ENCODE assay signal across 25 cellular contexts in the genomic region with DNA sequence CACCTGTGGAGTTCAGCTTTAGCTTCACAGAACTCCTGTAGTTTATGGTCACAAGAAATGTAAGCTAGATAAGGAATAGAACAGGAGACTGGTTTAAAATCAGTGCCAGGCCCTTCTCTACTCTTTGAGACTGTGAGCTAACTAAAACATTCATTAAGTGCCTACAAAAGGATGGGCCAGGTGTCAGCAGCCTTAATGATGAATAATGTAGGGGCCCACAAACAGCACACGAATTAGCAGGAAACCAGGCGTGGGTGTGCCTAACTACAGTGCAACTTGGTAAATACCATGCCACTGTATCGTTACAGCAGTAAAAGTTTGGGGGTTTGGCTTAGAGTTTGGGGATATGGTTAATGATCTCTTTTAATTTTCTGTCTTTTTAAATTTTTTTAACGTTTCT. TPM values are rescaled to one million over a fixed set of nuclear protein-coding genes. Genes with fewer than 3 reads are reported as not detected.
DNase-seq lines count a peak whose midpoint lies in the region; ATAC-seq, FAIRE-seq and TF ChIP-seq lines count a peak whose summit lies in the region.
"Had no signal": no experiment of that assay in that cellular context is flagged by ENCODE, and none has a peak within 500 bp of the region (broad histone marks: within the 10 kb centered on the region; RNA-seq: fewer than 3 reads in every experiment).

No MANE protein-coding gene starts in this region.

- ATAC-seq in right cardiac atrium, result no peak
- ATAC-seq in pancreas, result peak in 3 of 4 donors; percentile 11 to 17 (median 16)
- ATAC-seq in GM21528 (IDR thresholded peaks at IDR 0.05; ENCODE audit: low FRiP score, unreplicated experiment), result no peak
- ATAC-seq: activated CD8-positive, alpha-beta T cell treated with anti-CD3 and anti-CD28 coated beads for 36 hours; stimulated activated memory B cell treated with anti-CD40 and anti-IgM and Interleukin-4, amounts not matched to agents 10 μg/mL and 1 μg/mL and 100 μg/mL, for 72 hours had no signal

- H3K4me3 ChIP-seq in right cardiac atrium (ENCODE audit: low read length), result no peak overlapping the region
- H3K4me3 ChIP-seq in pancreas, result no peak overlapping the region
- H3K4me3 ChIP-seq in endodermal cell (ENCODE audit: low read length), result no peak overlapping the region
- H3K4me3 ChIP-seq: sigmoid colon had no signal

- H3K9ac ChIP-seq in endodermal cell (ENCODE audit: extremely low read depth, low read length, poor library complexity, severe bottlenecking), result no peak overlapping the region

- no peaks in the 10 kb centered on the region for H3K27me3 ChIP-seq in right cardiac atrium (ENCODE audit: control insufficient read depth, insufficient read depth)
- H3K27me3 ChIP-seq in pancreas, result no peaks in the 10 kb centered on the region
- no peaks in the 10 kb centered on the region for H3K27me3 ChIP-seq in endodermal cell (ENCODE audit: control insufficient read depth, insufficient read depth, low read length, poor library complexity, severe bottlenecking)
- H3K27me3 ChIP-seq: sigmoid colon had no signal

- H3K27ac Mint-ChIP-seq in endodermal cell, result no peak overlapping the region
- H3K27ac Mint-ChIP-seq: activated CD8-positive, alpha-beta T cell treated with anti-CD3 and anti-CD28 coated beads for 36 hours; activated naive CD4-positive, alpha-beta T cell treated with anti-CD3 and anti-CD28 coated beads, Interleukin-2, amount 50 U/mL, for 24 hours; activated T-helper 2 cell treated with anti-CD3 and anti-CD28 coated beads, Interferon-gamma antibody, Interleukin-2, Interleukin-4, amounts not matched to agents 10 μg/mL and 5 μg/mL and 100 μg/mL, durations not matched to agents 14 hours and 24 hours and 36 hours; CD4-positive, CD25-positive, alpha-beta regulatory T cell; dendritic cell treated with granulocyte-macrophage colony-stimulating factor and Interleukin-4, amounts not matched to agents 40 ng/mL and 50 ng/mL, for 4 days; stimulated activated memory B cell treated with anti-CD40 and anti-IgM and Interleukin-4, amounts not matched to agents 10 μg/mL and 1 μg/mL and 100 μg/mL, for 72 hours; T-helper 1 cell treated with Interleukin-12 subunit alpha and Interleukin-12 subunit beta and Interleukin-4 antibody, amounts not matched to agents 30 μg/mL and 1 μg/mL, for 36 hours had no signal

- no peak for FAIRE-seq in pancreas (lab: Jason Lieb, UNC)
- FAIRE-seq: D721Med, TTC549, urothelium cell line had no signal

- TF ChIP-seq CTCF in pancreas (IDR thresholded peaks at IDR 0.05) (no peak), endodermal cell (conservative IDR thresholded peaks at IDR 0.05) (no peak)

- H3K27ac ChIP-seq in right cardiac atrium (ENCODE audit: low read length) (peak overlapping the region; percentile 39), pancreas (peak overlapping the region; percentile 14 to 71 (median 43)), endodermal cell (ENCODE audit: low read depth, low read length) (no peak overlapping the region)
- H3K27ac ChIP-seq: sigmoid colon had no signal

- 72% methylated on average over 4 of the region's 4 CpGs for WGBS in right cardiac atrium
- WGBS in pancreas, 2 donors, result 61 to 67% methylated on average over 4 of the region's 4 CpGs
- 90 to 92% methylated on average over 3 of the region's 4 CpGs for WGBS in endodermal cell (ENCODE audit: insufficient coverage in 1 of 2, insufficient read length in 1 of 2), 2 experiments

- intact Hi-C loops in right cardiac atrium (cut with DNase I) (no loop called here), pancreas (cut with DNase I) (no loop called here)

- H3K4me1 ChIP-seq in right cardiac atrium (ENCODE audit: control insufficient read depth, insufficient read depth, low read length) (peaks cover 7% of the 10 kb centered on the region), pancreas (peaks cover 0 to 17% (median 15%) of the 10 kb centered on the region in 3 donors), endodermal cell (ENCODE audit: control insufficient read depth, insufficient read depth, low read length) (peaks cover 13% of the 10 kb centered on the region)
- H3K4me1 ChIP-seq: sigmoid colon had no signal

- H3K36me3 ChIP-seq in pancreas, result no peaks in the 10 kb centered on the region
- H3K36me3 ChIP-seq in endodermal cell (ENCODE audit: control insufficient read depth, insufficient read depth, low read length), result no peaks in the 10 kb centered on the region
- H3K36me3 ChIP-seq: sigmoid colon had no signal

- H3K27me3 Mint-ChIP-seq in endodermal cell (ENCODE audit: insufficient read depth), result peaks cover 2% of the 10 kb centered on the region
- H3K27me3 Mint-ChIP-seq: activated CD8-positive, alpha-beta T cell treated with anti-CD3 and anti-CD28 coated beads for 36 hours; activated naive CD4-positive, alpha-beta T cell treated with anti-CD3 and anti-CD28 coated beads, Interleukin-2, amount 50 U/mL, for 24 hours; CD4-positive, CD25-positive, alpha-beta regulatory T cell; dendritic cell treated with granulocyte-macrophage colony-stimulating factor and Interleukin-4, amounts not matched to agents 40 ng/mL and 50 ng/mL, for 4 days had no signal

- peaks cover 11% of the 10 kb centered on the region for H3K9me3 Mint-ChIP-seq in endodermal cell
- H3K9me3 Mint-ChIP-seq: activated CD8-positive, alpha-beta T cell treated with anti-CD3 and anti-CD28 coated beads for 36 hours; activated naive CD4-positive, alpha-beta T cell treated with anti-CD3 and anti-CD28 coated beads, Interleukin-2, amount 50 U/mL, for 24 hours; activated T-helper 2 cell treated with anti-CD3 and anti-CD28 coated beads, Interferon-gamma antibody, Interleukin-2, Interleukin-4, amounts not matched to agents 10 μg/mL and 5 μg/mL and 100 μg/mL, durations not matched to agents 14 hours and 24 hours and 36 hours; CD4-positive, CD25-positive, alpha-beta regulatory T cell; dendritic cell treated with granulocyte-macrophage colony-stimulating factor and Interleukin-4, amounts not matched to agents 40 ng/mL and 50 ng/mL, for 4 days; T-helper 1 cell treated with Interleukin-12 subunit alpha and Interleukin-12 subunit beta and Interleukin-4 antibody, amounts not matched to agents 30 μg/mL and 1 μg/mL, for 36 hours had no signal

- DNase-seq in NCI-H146 (lab: John Stamatoyannopoulos, UW), result peak; percentile 39
- no peak for DNase-seq in NCI-H146 treated with DMSO at 0.1 percent for 48 hours (lab: John Stamatoyannopoulos, UW; ENCODE audit: unreplicated experiment)
- DNase-seq in RPMI8226, result peak; percentile 11
- DNase-seq in right cardiac atrium, result no peak
- DNase-seq in pancreas, result no peak
- no peak for DNase-seq in endodermal cell
- DNase-seq in NCI-H1092 (lab: John Stamatoyannopoulos, UW), result no peak
- DNase-seq: activated CD4-positive, CD25-positive, alpha-beta regulatory T cell treated with anti-CD3 and anti-CD28 coated beads, Interleukin-2, amount 50 U/mL, for 72 hours; activated CD8-positive, alpha-beta T cell treated with anti-CD3 and anti-CD28 coated beads for 36 hours; GOT3; NCI-H187 treated with DMSO at 0.1 percent for 48 hours; NCI-H524 treated with DMSO at 0.1 percent for 48 hours; sigmoid colon; stimulated activated CD4-positive, alpha-beta T cell treated with anti-CD3 and anti-CD28 coated beads, Interleukin-4, amount 100 ng/mL, for 4 hours had no signal

- no peaks in the 10 kb centered on the region for H3K36me3 Mint-ChIP-seq in endodermal cell (ENCODE audit: low read depth)
- H3K36me3 Mint-ChIP-seq: activated naive CD4-positive, alpha-beta T cell treated with anti-CD3 and anti-CD28 coated beads, Interleukin-2, amount 50 U/mL, for 24 hours; CD4-positive, CD25-positive, alpha-beta regulatory T cell; stimulated activated memory B cell treated with anti-CD40 and anti-IgM and Interleukin-4, amounts not matched to agents 10 μg/mL and 1 μg/mL and 100 μg/mL, for 72 hours had no signal

- no peak overlapping the region for H3K4me3 Mint-ChIP-seq in endodermal cell
- H3K4me3 Mint-ChIP-seq: activated CD8-positive, alpha-beta T cell treated with anti-CD3 and anti-CD28 coated beads for 36 hours; activated naive CD4-positive, alpha-beta T cell treated with anti-CD3 and anti-CD28 coated beads, Interleukin-2, amount 50 U/mL, for 24 hours; CD4-positive, CD25-positive, alpha-beta regulatory T cell; dendritic cell treated with granulocyte-macrophage colony-stimulating factor and Interleukin-4, amounts not matched to agents 40 ng/mL and 50 ng/mL, for 4 days; neural crest cell; stimulated activated memory B cell treated with anti-CD40 and anti-IgM and Interleukin-4, amounts not matched to agents 10 μg/mL and 1 μg/mL and 100 μg/mL, for 72 hours; T-helper 1 cell treated with Interleukin-12 subunit alpha and Interleukin-12 subunit beta and Interleukin-4 antibody, amounts not matched to agents 30 μg/mL and 1 μg/mL, for 36 hours had no signal

- peaks cover 16% of the 10 kb centered on the region for H3K4me1 Mint-ChIP-seq in endodermal cell
- H3K4me1 Mint-ChIP-seq: activated naive CD4-positive, alpha-beta T cell treated with anti-CD3 and anti-CD28 coated beads, Interleukin-2, amount 50 U/mL, for 24 hours; stimulated activated memory B cell treated with anti-CD40 and anti-IgM and Interleukin-4, amounts not matched to agents 10 μg/mL and 1 μg/mL and 100 μg/mL, for 72 hours had no signal

- H3K9me3 ChIP-seq in right cardiac atrium (ENCODE audit: control insufficient read depth, low read length) (no peaks in the 10 kb centered on the region), pancreas (no peaks in the 10 kb centered on the region), endodermal cell (ENCODE audit: control insufficient read depth, low read length) (peaks cover 13% of the 10 kb centered on the region)
- H3K9me3 ChIP-seq: sigmoid colon had no signal

RNA-seq across cellular contexts. Expression of a gene that starts 6.1 kb away (rescaled TPM):
- total RNA-seq in right cardiac atrium (100 to 1,000 TPM; 385 to 462 (median 426) TPM), pancreas (10 to 100 TPM; 28.1 to 44.5 (median 37.1) TPM), endodermal cell (10 to 100 TPM; 39.3 to 49.3 TPM)
- polyA plus RNA-seq in right cardiac atrium (149 TPM), pancreas (10 to 100 TPM; 13.3 to 30.8 TPM)
- polyA plus RNA-seq in endodermal cell (2013, experiment 1 of 2), result 45.2 TPM
- polyA plus RNA-seq in endodermal cell (2013, experiment 2 of 2), result 52.5 TPM

Comparison
In these comparisons a context has a peak if more than half of its experiments do, and no peak if none do; other contexts are left out.
1. DNase-seq: peak in NCI-H146 (single experiment) and RPMI8226 (single experiment); none in NCI-H146 treated with DMSO at 0.1 percent for 48 hours (single experiment), right cardiac atrium (0 of 3), pancreas (0 of 6), endodermal cell (single experiment) and NCI-H1092 (single experiment).
2. ATAC-seq: peak in pancreas (3 of 4); none in right cardiac atrium (0 of 2) and GM21528 (single experiment).
3. RNA of a gene that starts 6.1 kb away (total RNA-seq): 385 to 462 TPM in right cardiac atrium; 39.3 to 49.3 TPM in endodermal cell and 28.1 to 44.5 TPM in pancreas; every median in the first group is over 4 times any median in the second.